ENCODE assay signal across 8 cellular contexts in the genomic region with DNA sequence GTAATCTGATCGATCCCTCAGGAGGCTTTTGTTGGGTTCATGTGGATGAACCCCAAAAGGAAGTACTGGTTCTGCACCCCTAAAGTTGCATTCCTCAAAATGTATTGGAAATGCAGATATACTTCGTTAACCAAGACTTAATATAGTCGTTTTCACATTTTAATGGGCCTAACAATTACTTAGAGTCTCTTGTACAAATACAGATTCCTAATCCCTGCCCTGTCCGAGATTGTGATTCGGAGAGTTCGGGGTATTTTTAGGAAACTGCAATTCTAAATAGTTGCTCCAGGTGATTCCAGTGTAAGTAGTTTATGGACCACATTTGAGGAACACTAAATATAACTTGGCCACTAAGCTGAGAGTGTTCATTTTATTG. TPM values are rescaled to one million over a fixed set of nuclear protein-coding genes. Genes with fewer than 3 reads are reported as not detected.
A peak's percentile ranks its signal among the peaks of the same experiment; 100 is the strongest.
DNase-seq lines count a peak whose midpoint lies in the region; ATAC-seq and TF ChIP-seq lines count a peak whose summit lies in the region.

No MANE protein-coding gene starts in this region.

- peak overlapping the region; percentile 95 for H2AFZ ChIP-seq in PC-9

- TF ChIP-seq EP300 in esophagus muscularis mucosa (IDR thresholded peaks at IDR 0.05), result no peak

- H3K4me3 ChIP-seq in PC-9, result peak overlapping the region; percentile 89
- peak overlapping the region; percentile 73 to 97 (median 84) for H3K4me3 ChIP-seq in esophagus muscularis mucosa
- peak overlapping the region; percentile 87 to 94 for H3K4me3 ChIP-seq in prostate gland

- H3K36me3 ChIP-seq in ES-I3 (ENCODE audit: insufficient read depth, low read length) (peaks cover 11% of the 10 kb centered on the region), PC-9 (ENCODE audit: low read depth) (peaks cover 4% of the 10 kb centered on the region; the same call in 1 of the 2 replicates), esophagus muscularis mucosa (peaks cover 11 to 27% (median 14%) of the 10 kb centered on the region in 4 donors), prostate gland (peaks cover 0 to 7% of the 10 kb centered on the region in 2 donors)

- H4K20me1 ChIP-seq in PC-9 (ENCODE audit: insufficient read depth), result no peaks in the 10 kb centered on the region

- H3K9me3 ChIP-seq in ES-I3 (ENCODE audit: control insufficient read depth, insufficient read depth, low read length), result no peaks in the 10 kb centered on the region
- no peaks in the 10 kb centered on the region for H3K9me3 ChIP-seq in PC-9 (ENCODE audit: insufficient read depth, low read depth)
- no peaks in the 10 kb centered on the region for H3K9me3 ChIP-seq in esophagus muscularis mucosa
- H3K9me3 ChIP-seq in prostate gland, result no peaks in the 10 kb centered on the region

- TF ChIP-seq CTCF in PC-9 (conservative IDR thresholded peaks at IDR 0.05) (no peak), esophagus muscularis mucosa (IDR thresholded peaks at IDR 0.05) (no peak), prostate gland (IDR thresholded peaks at IDR 0.05) (no peak)

- H3K4me2 ChIP-seq in PC-9, result peak overlapping the region; percentile 87

- no peaks in the 10 kb centered on the region for H3F3A ChIP-seq in PC-9 (ENCODE audit: insufficient read depth, low read depth)

- H3K27ac ChIP-seq in PC-9 (0 out of 2 replicates have a peak overlapping the region, but pooled peaks have one; percentile 63), esophagus muscularis mucosa (replicated peaks in 1 of 4) (peak overlapping the region; percentile 83 to 86 (median 84)), prostate gland (no peak overlapping the region)

- CTCF ChIA-PET in PC-9 (lab: Charles Lee), result no interaction called here

- POLR2A ChIA-PET in PC-9 (lab: Charles Lee; ENCODE audit: unreplicated experiment), result no interaction called here

- DNase-seq in PC-9, result no peak
- no peak for DNase-seq in esophagus muscularis mucosa (ENCODE audit: extremely low spot score)
- no peak for DNase-seq in prostate gland (ENCODE audit: low spot score)
- no peak for DNase-seq in ACHN
- DNase-seq in stimulated activated CD4-positive, alpha-beta T cell treated with anti-CD3 and anti-CD28 coated beads, Interleukin-2, amount 100 ng/mL, for 24 hours, result no peak
- DNase-seq in HCEC 1CT, result no peak

- no TSS peak for BruUV-seq in PC-9 (replicated peaks; lab: Mats Ljungman, UMichigan)

- intact Hi-C loops in PC-9 (cut with micrococcal nuclease; ENCODE audit: unreplicated experiment), result no loop called here
- intact Hi-C loops in esophagus muscularis mucosa (cut with DNase I), result no loop called here
- intact Hi-C loops in prostate gland (cut with DNase I), result loop anchor here (5.0 kb wide), 1 partner anchor 117 kb away; a partner anchor contains a TSS

- TF ChIP-seq POLR2A in esophagus muscularis mucosa (IDR thresholded peaks at IDR 0.05; ENCODE audit: low read depth) (no peak), prostate gland (IDR thresholded peaks at IDR 0.05) (no peak)

- no peak for ATAC-seq in esophagus mucosa

- in situ Hi-C loops in ACHN (cut with HindIII; ENCODE audit: low pct_ligation_motif_present, low pct_unique_long_range_greater_than_20kb, low sequenced_read_pairs), result no loop called here

- H3K4me1 ChIP-seq in ES-I3 (ENCODE audit: insufficient read depth, low read length), result peaks cover 3% of the 10 kb centered on the region; the same call in 1 of the 2 replicates
- H3K4me1 ChIP-seq in PC-9 (replicated peaks; ENCODE audit: insufficient read depth), result peaks cover 9% of the 10 kb centered on the region
- H3K4me1 ChIP-seq in esophagus muscularis mucosa, result peaks cover 9 to 30% (median 26%) of the 10 kb centered on the region in 4 donors
- H3K4me1 ChIP-seq in prostate gland (replicated peaks), result no peaks in the 10 kb centered on the region

- peaks cover 28% of the 10 kb centered on the region for H3K79me2 ChIP-seq in PC-9 (ENCODE audit: low read depth)

- H3K9ac ChIP-seq in ES-I3 (ENCODE audit: low read depth, low read length), result peak overlapping the region; percentile 98

- H3K27me3 ChIP-seq in PC-9 (ENCODE audit: insufficient read depth, low read depth) (no peaks in the 10 kb centered on the region), esophagus muscularis mucosa (no peaks in the 10 kb centered on the region), prostate gland (replicated peaks; ENCODE audit: insufficient read depth) (no peaks in the 10 kb centered on the region)

- 11% methylated on average over 6 of the region's 6 CpGs for WGBS in esophagus muscularis mucosa
- WGBS in prostate gland, result 9% methylated on average over 6 of the region's 6 CpGs

- no peaks in the 10 kb centered on the region for H3K9me2 ChIP-seq in PC-9 (ENCODE audit: insufficient read depth)

RNA-seq across cellular contexts. Expression of a gene that starts 0.8 kb away (rescaled TPM):
- 11.5 and 14.2 TPM in 2 replicates for total RNA-seq in PC-9 (2021)
- 10 to 100 TPM in 2 of 4 donors, 1 to 10 TPM in 2; 8.6 to 11.6 (median 10.0) TPM for total RNA-seq in esophagus muscularis mucosa
- 10 to 100 TPM; 24.7 to 29.1 TPM for total RNA-seq in prostate gland
- total RNA-seq in esophagus mucosa, result 13.6 TPM

Comparison
In these comparisons a context has a peak if more than half of its experiments do, and no peak if none do; other contexts are left out.
1. H3K27ac ChIP-seq: peak in PC-9 (single experiment) and esophagus muscularis mucosa (4 of 4); none in prostate gland (0 of 2).
2. Peak in every context shown above with its lines, with median percentiles within 50 percentile points of each other: H3K4me3 ChIP-seq.